Comparison of ENCODE assay signal across 8 cellular contexts in genomic region chr4:25767877-25768475, GRCh38.
DNase-seq lines count a peak whose midpoint lies in the region; ATAC-seq and TF ChIP-seq lines count a peak whose summit lies in the region.

No MANE protein-coding gene starts in this region.

- WGBS in body of pancreas, 2 donors, result 35 to 49% methylated on average over 5 of the region's 5 CpGs
- no CpG with 5 or more reads among the region's 5 CpGs for WGBS in iPS DF 6.9 (ENCODE audit: insufficient coverage, insufficient read length)

- TF ChIP-seq POLR2A in body of pancreas (IDR thresholded peaks at IDR 0.05), result no peak

- intact Hi-C loops in body of pancreas (cut with DNase I), result no loop called here

- TF ChIP-seq CTCF in HL-60 (IDR thresholded peaks at IDR 0.05; ENCODE audit: insufficient read depth, low read length), result peak; percentile 90
- peak in 6 of 7 experiments; percentile 49 to 62 (median 58) for TF ChIP-seq CTCF in body of pancreas (IDR thresholded peaks at IDR 0.05)

- H3K4me3 ChIP-seq in HL-60 (replicated peaks; ENCODE audit: insufficient read depth, low read length) (no peak overlapping the region), body of pancreas (no peak overlapping the region), iPS DF 6.9 (ENCODE audit: low read length) (no peak overlapping the region)

- H3K27me3 ChIP-seq in HL-60 (ENCODE audit: insufficient read depth, poor library complexity, severe bottlenecking) (no peaks in the 10 kb centered on the region), body of pancreas (no peaks in the 10 kb centered on the region), iPS DF 6.9 (ENCODE audit: control insufficient read depth, insufficient read depth, low read length) (no peaks in the 10 kb centered on the region)

- H3K4me1 ChIP-seq in body of pancreas (no peaks in the 10 kb centered on the region), iPS DF 6.9 (ENCODE audit: control insufficient read depth, insufficient read depth, low read length) (no peaks in the 10 kb centered on the region)

- H3K9me3 ChIP-seq in body of pancreas (no peaks in the 10 kb centered on the region), iPS DF 6.9 (ENCODE audit: control insufficient read depth, insufficient read depth, low read length) (no peaks in the 10 kb centered on the region)

- ATAC-seq in body of pancreas (peak; percentile 53), GM21423 (IDR thresholded peaks at IDR 0.05; ENCODE audit: unreplicated experiment) (no peak), GM19023 (IDR thresholded peaks at IDR 0.05; ENCODE audit: unreplicated experiment) (no peak)

- H3K27ac ChIP-seq in HL-60 (replicated peaks), result no peak overlapping the region
- no peak overlapping the region for H3K27ac ChIP-seq in body of pancreas
- H3K27ac ChIP-seq in iPS DF 6.9 (ENCODE audit: low read length), result no peak overlapping the region

- H3K36me3 ChIP-seq in body of pancreas (replicated peaks in 1 of 2; ENCODE audit: insufficient read depth in 1 of 2, low read depth in 2 of 2), result peaks cover 0 to 24% of the 10 kb centered on the region in 2 donors
- peaks cover 3% of the 10 kb centered on the region; the same call in 1 of the 2 replicates for H3K36me3 ChIP-seq in iPS DF 6.9 (ENCODE audit: control insufficient read depth, insufficient read depth, low read length)

- DNase-seq in GM03348 (ENCODE audit: low spot score) (peak; percentile 81), HL-60 (ENCODE audit: low read depth in 1 of 2, low spot score in 1 of 2) (peak; percentile 27 to 53), NCI-H774 (lab: John Stamatoyannopoulos, UW) (peak; percentile 36), body of pancreas (peak; percentile 36 to 49 (median 42)), iPS DF 6.9 (ENCODE audit: low read depth, low spot score) (peak; percentile 25), smooth muscle cell of the brain vasculature (ENCODE audit: low read depth, low spot score) (peak; percentile 35)

Comparison
In these comparisons a context has a peak if more than half of its experiments do, and no peak if none do; other contexts are left out.
1. DNase-seq: peak in every context shown above with its lines; median percentile 81 in GM03348; 42 in body of pancreas; 40 in HL-60; 36 in NCI-H774; 35 in smooth muscle cell of the brain vasculature; 25 in iPS DF 6.9.